Comparison of ENCODE assay signal across 14 cellular contexts in genomic region chr2:14654733-14655346, GRCh38. TPM values are rescaled to one million over a fixed set of nuclear protein-coding genes. Genes with fewer than 3 reads are reported as not detected.
DNase-seq lines count a peak whose midpoint lies in the region; ATAC-seq, FAIRE-seq and TF ChIP-seq lines count a peak whose summit lies in the region.
"Had no signal": no experiment of that assay in that cellular context is flagged by ENCODE, and none has a peak within 500 bp of the region (broad histone marks: within the 10 kb centered on the region; RNA-seq: fewer than 3 reads in every experiment).

No MANE protein-coding gene starts in this region.

- H3K4me3 ChIP-seq in BLaER1 treated with 17β-estradiol and CSF1 and Interleukin-3, amounts not matched to agents 10 nM and 100 nM = no peak overlapping the region
- H3K4me3 ChIP-seq in A673 (ENCODE audit: low read depth, low read length, poor library complexity, severe bottlenecking) = no peak overlapping the region
- H3K4me3 ChIP-seq: ascending aorta had no signal

- peaks cover 0 to 9% (median 7%) of the 10 kb centered on the region in 10 experiments; a peak in 14 of 20 replicates for H3K4me1 ChIP-seq in BLaER1 treated with 17β-estradiol and CSF1 and Interleukin-3, amounts not matched to agents 10 nM and 100 nM
- H3K4me1 ChIP-seq in A673 (ENCODE audit: insufficient read depth, low read length, poor library complexity, severe bottlenecking) = no peaks in the 10 kb centered on the region
- H3K4me1 ChIP-seq: ascending aorta had no signal

- no peak overlapping the region for H3K27ac ChIP-seq in BLaER1 treated with 17β-estradiol and CSF1 and Interleukin-3, amounts not matched to agents 10 nM and 100 nM
- H3K27ac ChIP-seq in A673 (ENCODE audit: low read depth, low read length, poor library complexity, severe bottlenecking) = no peak overlapping the region
- H3K27ac ChIP-seq: ascending aorta, KMS-11, RWPE1 had no signal

- CTCF ChIA-PET in A673 (lab: Charles Lee) = no interaction called here

- POLR2A ChIA-PET in A673 (lab: Charles Lee; ENCODE audit: low non-redundant PET) = no interaction called here

- H4K20me1 ChIP-seq in BLaER1 treated with 17β-estradiol and CSF1 and Interleukin-3, amounts not matched to agents 10 nM and 100 nM = no peaks in the 10 kb centered on the region

- intact Hi-C loops in A673 (cut with micrococcal nuclease; ENCODE audit: unreplicated experiment) = no loop called here

- peak overlapping the region in 8 of 11 experiments; percentile 10 to 46 (median 33); a peak in 11 of 22 replicates for H3K4me2 ChIP-seq in BLaER1 treated with 17β-estradiol and CSF1 and Interleukin-3, amounts not matched to agents 10 nM and 100 nM
- H3K4me2 ChIP-seq: KMS-11 had no signal

- no peak for FAIRE-seq in H54 (lab: Jason Lieb, UNC)
- FAIRE-seq: A204.1, H1 had no signal

- no peak overlapping the region for H3K9ac ChIP-seq in BLaER1 treated with 17β-estradiol and CSF1 and Interleukin-3, amounts not matched to agents 10 nM and 100 nM
- H3K9ac ChIP-seq: KMS-11 had no signal

- H3K9me3 ChIP-seq in BLaER1 treated with 17β-estradiol and CSF1 and Interleukin-3, amounts not matched to agents 10 nM and 100 nM (replicated peaks in 1 of 11) = no peaks in the 10 kb centered on the region
- no peaks in the 10 kb centered on the region for H3K9me3 ChIP-seq in A673 (ENCODE audit: low read depth, low read length, poor library complexity, severe bottlenecking)
- H3K9me3 ChIP-seq: ascending aorta had no signal

- ATAC-seq in GM19328 (IDR thresholded peaks at IDR 0.05; ENCODE audit: unreplicated experiment) = peak; percentile 84
- peak; percentile 93 for ATAC-seq in HG02642 (IDR thresholded peaks at IDR 0.05; ENCODE audit: poor library complexity, unreplicated experiment)
- peak; percentile 92 for ATAC-seq in HG03354 (IDR thresholded peaks at IDR 0.05; ENCODE audit: poor library complexity, severe bottlenecking, unreplicated experiment)

- H3K36me3 ChIP-seq in BLaER1 treated with 17β-estradiol and CSF1 and Interleukin-3, amounts not matched to agents 10 nM and 100 nM = no peaks in the 10 kb centered on the region
- no peaks in the 10 kb centered on the region for H3K36me3 ChIP-seq in A673 (ENCODE audit: insufficient read depth, low read length, poor library complexity, severe bottlenecking)
- H3K36me3 ChIP-seq: ascending aorta had no signal

- no peak for TF ChIP-seq POLR2A in H54 (IDR thresholded peaks at IDR 0.05; ENCODE audit: low read depth, low read length)

- DNase-seq in H54 (ENCODE audit: insufficient read length, low spot score) (no peak), A673 (ENCODE audit: low spot score) (no peak), NCI-H510A (lab: John Stamatoyannopoulos, UW) (no peak), NCI-H2196 treated with DMSO at 0.1 percent for 48 hours (lab: John Stamatoyannopoulos, UW; ENCODE audit: unreplicated experiment) (no peak)
- DNase-seq: effector CD8-positive, alpha-beta T cell had no signal

- BruUV-seq in A673 (replicated peaks; lab: Mats Ljungman, UMichigan) = no TSS peak

- no peaks in the 10 kb centered on the region for H3K27me3 ChIP-seq in BLaER1 treated with 17β-estradiol and CSF1 and Interleukin-3, amounts not matched to agents 10 nM and 100 nM
- H3K27me3 ChIP-seq in A673 (replicated peaks; ENCODE audit: insufficient read depth, low read depth, low read length, poor library complexity) = peaks cover 26% of the 10 kb centered on the region
- H3K27me3 ChIP-seq: ascending aorta had no signal

- TF ChIP-seq CTCF in A673 (conservative IDR thresholded peaks at IDR 0.05; ENCODE audit: low read depth, low read length) = no peak

RNA-seq across cellular contexts. Expression of gene LRATD1, which starts 22.3 kb away (rescaled TPM):
- not detected in 2 replicates for total RNA-seq in A673 (2021)
